1 cellular context compared by ENCODE assay signal in genomic region chr18:50281295-50281971, GRCh38.
TF ChIP-seq lines count a peak whose summit lies in the region.

A gene with protein sequence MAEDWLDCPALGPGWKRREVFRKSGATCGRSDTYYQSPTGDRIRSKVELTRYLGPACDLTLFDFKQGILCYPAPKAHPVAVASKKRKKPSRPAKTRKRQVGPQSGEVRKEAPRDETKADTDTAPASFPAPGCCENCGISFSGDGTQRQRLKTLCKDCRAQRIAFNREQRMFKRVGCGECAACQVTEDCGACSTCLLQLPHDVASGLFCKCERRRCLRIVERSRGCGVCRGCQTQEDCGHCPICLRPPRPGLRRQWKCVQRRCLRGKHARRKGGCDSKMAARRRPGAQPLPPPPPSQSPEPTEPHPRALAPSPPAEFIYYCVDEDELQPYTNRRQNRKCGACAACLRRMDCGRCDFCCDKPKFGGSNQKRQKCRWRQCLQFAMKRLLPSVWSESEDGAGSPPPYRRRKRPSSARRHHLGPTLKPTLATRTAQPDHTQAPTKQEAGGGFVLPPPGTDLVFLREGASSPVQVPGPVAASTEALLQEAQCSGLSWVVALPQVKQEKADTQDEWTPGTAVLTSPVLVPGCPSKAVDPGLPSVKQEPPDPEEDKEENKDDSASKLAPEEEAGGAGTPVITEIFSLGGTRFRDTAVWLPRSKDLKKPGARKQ (minus strand): TSS chr18:50281523. CDS start chr18:50279992, 1,531 bp downstream.

TF ChIP-seq in HepG2, 621 proteins besides CTCF, POLR2A, EP300 and RAD21 (continued from another document and continues in another):
- TF ChIP-seq, protein P1, sequence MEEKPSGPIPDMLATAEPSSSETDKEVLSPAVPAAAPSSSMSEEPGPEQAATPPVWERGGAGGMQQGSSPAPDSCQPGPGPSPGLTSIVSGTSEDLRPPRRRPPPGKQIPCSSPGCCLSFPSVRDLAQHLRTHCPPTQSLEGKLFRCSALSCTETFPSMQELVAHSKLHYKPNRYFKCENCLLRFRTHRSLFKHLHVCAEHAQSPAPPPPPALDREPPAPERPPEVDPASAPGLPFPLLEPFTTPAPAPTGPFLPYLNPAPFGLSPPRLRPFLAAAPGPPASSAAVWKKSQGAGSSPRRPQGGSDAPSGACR (CRISPR knock-in tag; IDR thresholded peaks at IDR 0.05) = peak; percentile 95
- peak; percentile 85 for TF ChIP-seq MIER3 (CRISPR knock-in tag; IDR thresholded peaks at IDR 0.05; ENCODE audit: borderline replicate concordance)
- TF ChIP-seq ZFP36 (IDR thresholded peaks at IDR 0.05; ENCODE audit: borderline replicate concordance, low read depth, low read length, partially characterized antibody) = no peak
- TF ChIP-seq PBX2 (CRISPR knock-in tag; IDR thresholded peaks at IDR 0.05) = no peak
- TF ChIP-seq, protein P2, sequence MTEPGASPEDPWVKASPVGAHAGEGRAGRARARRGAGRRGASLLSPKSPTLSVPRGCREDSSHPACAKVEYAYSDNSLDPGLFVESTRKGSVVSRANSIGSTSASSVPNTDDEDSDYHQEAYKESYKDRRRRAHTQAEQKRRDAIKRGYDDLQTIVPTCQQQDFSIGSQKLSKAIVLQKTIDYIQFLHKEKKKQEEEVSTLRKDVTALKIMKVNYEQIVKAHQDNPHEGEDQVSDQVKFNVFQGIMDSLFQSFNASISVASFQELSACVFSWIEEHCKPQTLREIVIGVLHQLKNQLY (CRISPR knock-in tag; IDR thresholded peaks at IDR 0.05) = peak; percentile 15; the same call in 1 of the 2 replicates
- TF ChIP-seq KMT2A (CRISPR knock-in tag; IDR thresholded peaks at IDR 0.05) = peak; percentile 93
- TF ChIP-seq MED13 (CRISPR knock-in tag; IDR thresholded peaks at IDR 0.05) = peak; percentile 56; the same call in 1 of the 2 replicates
- TF ChIP-seq ZNF234 (CRISPR knock-in tag; conservative IDR thresholded peaks at IDR 0.05) = no peak
- TF ChIP-seq NR2F6 (IDR thresholded peaks at IDR 0.05) = no peak
- TF ChIP-seq NR2F6 (CRISPR knock-in tag; IDR thresholded peaks at IDR 0.05) = peak; percentile 12
- no peak for TF ChIP-seq SNAI1 (CRISPR knock-in tag; IDR thresholded peaks at IDR 0.05; ENCODE audit: borderline replicate concordance)
- TF ChIP-seq DZIP1 (CRISPR knock-in tag; IDR thresholded peaks at IDR 0.05) = no peak
- no peak for TF ChIP-seq ZNF382 (CRISPR knock-in tag; IDR thresholded peaks at IDR 0.05; ENCODE audit: borderline replicate concordance)
- TF ChIP-seq HNRNPK (IDR thresholded peaks at IDR 0.05; ENCODE audit: low read depth, low read length, poor library complexity, severe bottlenecking) = no peak
- TF ChIP-seq UBTF (CRISPR knock-in tag; IDR thresholded peaks at IDR 0.05) = peak; percentile 68; the same call in 1 of the 2 replicates
- TF ChIP-seq, protein P3, sequence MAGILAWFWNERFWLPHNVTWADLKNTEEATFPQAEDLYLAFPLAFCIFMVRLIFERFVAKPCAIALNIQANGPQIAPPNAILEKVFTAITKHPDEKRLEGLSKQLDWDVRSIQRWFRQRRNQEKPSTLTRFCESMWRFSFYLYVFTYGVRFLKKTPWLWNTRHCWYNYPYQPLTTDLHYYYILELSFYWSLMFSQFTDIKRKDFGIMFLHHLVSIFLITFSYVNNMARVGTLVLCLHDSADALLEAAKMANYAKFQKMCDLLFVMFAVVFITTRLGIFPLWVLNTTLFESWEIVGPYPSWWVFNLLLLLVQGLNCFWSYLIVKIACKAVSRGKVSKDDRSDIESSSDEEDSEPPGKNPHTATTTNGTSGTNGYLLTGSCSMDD (CRISPR knock-in tag; IDR thresholded peaks at IDR 0.05) = no peak
- no peak for TF ChIP-seq ZNF34 (CRISPR knock-in tag; IDR thresholded peaks at IDR 0.05; ENCODE audit: borderline replicate concordance)
- peak; percentile 71; the same call in 1 of the 2 replicates for TF ChIP-seq RXRA (CRISPR knock-in tag; IDR thresholded peaks at IDR 0.05)
- peak; percentile 89 for TF ChIP-seq REPIN1 (CRISPR knock-in tag; IDR thresholded peaks at IDR 0.05; ENCODE audit: borderline replicate concordance, low read depth)
- peak; percentile 82; the same call in 1 of the 2 replicates for TF ChIP-seq ARNT2 (CRISPR knock-in tag; IDR thresholded peaks at IDR 0.05; ENCODE audit: low read depth)
- 0 out of 2 replicates have a peak, but pooled peaks have one; percentile 25 for TF ChIP-seq MZF1 (CRISPR knock-in tag; IDR thresholded peaks at IDR 0.05; ENCODE audit: borderline replicate concordance)
- TF ChIP-seq, protein P4, sequence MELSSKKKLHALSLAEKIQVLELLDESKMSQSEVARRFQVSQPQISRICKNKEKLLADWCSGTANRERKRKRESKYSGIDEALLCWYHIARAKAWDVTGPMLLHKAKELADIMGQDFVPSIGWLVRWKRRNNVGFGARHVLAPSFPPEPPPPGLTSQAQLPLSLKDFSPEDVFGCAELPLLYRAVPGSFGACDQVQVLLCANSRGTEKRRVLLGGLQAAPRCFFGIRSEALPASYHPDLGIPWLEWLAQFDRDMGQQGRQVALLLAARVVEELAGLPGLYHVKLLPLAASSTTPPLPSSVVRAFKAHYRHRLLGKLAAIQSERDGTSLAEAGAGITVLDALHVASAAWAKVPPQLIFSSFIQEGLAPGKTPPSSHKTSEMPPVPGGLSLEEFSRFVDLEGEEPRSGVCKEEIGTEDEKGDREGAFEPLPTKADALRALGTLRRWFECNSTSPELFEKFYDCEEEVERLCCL (CRISPR knock-in tag; IDR thresholded peaks at IDR 0.05; ENCODE audit: borderline replicate concordance) = no peak
- no peak for TF ChIP-seq AKAP8 (CRISPR knock-in tag; IDR thresholded peaks at IDR 0.05)
- TF ChIP-seq MED1 (CRISPR knock-in tag; IDR thresholded peaks at IDR 0.05) = peak; percentile 56; the same call in 1 of the 2 replicates
- peak; percentile 81; the same call in 1 of the 2 replicates for TF ChIP-seq BRD4 (CRISPR knock-in tag; IDR thresholded peaks at IDR 0.05)
- TF ChIP-seq, protein P5, sequence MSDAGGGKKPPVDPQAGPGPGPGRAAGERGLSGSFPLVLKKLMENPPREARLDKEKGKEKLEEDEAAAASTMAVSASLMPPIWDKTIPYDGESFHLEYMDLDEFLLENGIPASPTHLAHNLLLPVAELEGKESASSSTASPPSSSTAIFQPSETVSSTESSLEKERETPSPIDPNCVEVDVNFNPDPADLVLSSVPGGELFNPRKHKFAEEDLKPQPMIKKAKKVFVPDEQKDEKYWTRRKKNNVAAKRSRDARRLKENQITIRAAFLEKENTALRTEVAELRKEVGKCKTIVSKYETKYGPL (CRISPR knock-in tag; IDR thresholded peaks at IDR 0.05) = no peak
- TF ChIP-seq NFYB (CRISPR knock-in tag; IDR thresholded peaks at IDR 0.05) = peak; percentile 72
- TF ChIP-seq, protein P6, sequence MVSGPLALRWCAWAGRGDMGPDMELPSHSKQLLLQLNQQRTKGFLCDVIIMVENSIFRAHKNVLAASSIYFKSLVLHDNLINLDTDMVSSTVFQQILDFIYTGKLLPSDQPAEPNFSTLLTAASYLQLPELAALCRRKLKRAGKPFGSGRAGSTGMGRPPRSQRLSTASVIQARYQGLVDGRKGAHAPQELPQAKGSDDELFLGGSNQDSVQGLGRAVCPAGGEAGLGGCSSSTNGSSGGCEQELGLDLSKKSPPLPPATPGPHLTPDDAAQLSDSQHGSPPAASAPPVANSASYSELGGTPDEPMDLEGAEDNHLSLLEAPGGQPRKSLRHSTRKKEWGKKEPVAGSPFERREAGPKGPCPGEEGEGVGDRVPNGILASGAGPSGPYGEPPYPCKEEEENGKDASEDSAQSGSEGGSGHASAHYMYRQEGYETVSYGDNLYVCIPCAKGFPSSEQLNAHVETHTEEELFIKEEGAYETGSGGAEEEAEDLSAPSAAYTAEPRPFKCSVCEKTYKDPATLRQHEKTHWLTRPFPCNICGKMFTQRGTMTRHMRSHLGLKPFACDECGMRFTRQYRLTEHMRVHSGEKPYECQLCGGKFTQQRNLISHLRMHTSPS (CRISPR knock-in tag; IDR thresholded peaks at IDR 0.05; ENCODE audit: low read depth) = peak; percentile 59; the same call in 1 of the 2 replicates
- 0 out of 2 replicates have a peak, but pooled peaks have one; percentile 50 for TF ChIP-seq ZNF672 (CRISPR knock-in tag; IDR thresholded peaks at IDR 0.05)
- no peak for TF ChIP-seq ZFYVE20 (CRISPR knock-in tag; IDR thresholded peaks at IDR 0.05; ENCODE audit: borderline replicate concordance, low read depth)
- no peak for TF ChIP-seq TBL1XR1 (IDR thresholded peaks at IDR 0.05; ENCODE audit: borderline replicate concordance, low read length, partially characterized antibody)
- TF ChIP-seq MIXL1 (CRISPR knock-in tag; IDR thresholded peaks at IDR 0.05) = peak; percentile 69; the same call in 1 of the 2 replicates
- TF ChIP-seq, protein P7, sequence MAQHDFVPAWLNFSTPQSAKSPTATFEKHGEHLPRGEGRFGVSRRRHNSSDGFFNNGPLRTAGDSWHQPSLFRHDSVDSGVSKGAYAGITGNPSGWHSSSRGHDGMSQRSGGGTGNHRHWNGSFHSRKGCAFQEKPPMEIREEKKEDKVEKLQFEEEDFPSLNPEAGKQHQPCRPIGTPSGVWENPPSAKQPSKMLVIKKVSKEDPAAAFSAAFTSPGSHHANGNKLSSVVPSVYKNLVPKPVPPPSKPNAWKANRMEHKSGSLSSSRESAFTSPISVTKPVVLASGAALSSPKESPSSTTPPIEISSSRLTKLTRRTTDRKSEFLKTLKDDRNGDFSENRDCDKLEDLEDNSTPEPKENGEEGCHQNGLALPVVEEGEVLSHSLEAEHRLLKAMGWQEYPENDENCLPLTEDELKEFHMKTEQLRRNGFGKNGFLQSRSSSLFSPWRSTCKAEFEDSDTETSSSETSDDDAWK (CRISPR knock-in tag; IDR thresholded peaks at IDR 0.05) = no peak
- TF ChIP-seq TCF7L2 (IDR thresholded peaks at IDR 0.05; ENCODE audit: low read depth, low read length) = no peak
- no peak for TF ChIP-seq ZSCAN20 (CRISPR knock-in tag; IDR thresholded peaks at IDR 0.05; ENCODE audit: borderline replicate concordance)
- TF ChIP-seq ZBTB7B (CRISPR knock-in tag; IDR thresholded peaks at IDR 0.05) = 0 out of 2 replicates have a peak, but pooled peaks have one; percentile 52
- no peak for TF ChIP-seq JDP2 (CRISPR knock-in tag; IDR thresholded peaks at IDR 0.05; ENCODE audit: borderline replicate concordance)
- no peak for TF ChIP-seq KDM6A (CRISPR knock-in tag; IDR thresholded peaks at IDR 0.05; ENCODE audit: low read depth)
- TF ChIP-seq MTA1 (CRISPR knock-in tag; IDR thresholded peaks at IDR 0.05; ENCODE audit: borderline replicate concordance) = peak; percentile 43; the same call in 1 of the 2 replicates
- TF ChIP-seq ZNF207 (IDR thresholded peaks at IDR 0.05; ENCODE audit: borderline replicate concordance) = no peak
- TF ChIP-seq MYNN (CRISPR knock-in tag; IDR thresholded peaks at IDR 0.05; ENCODE audit: low read depth) = no peak
- TF ChIP-seq MTA3 (CRISPR knock-in tag; IDR thresholded peaks at IDR 0.05) = no peak
- peak; percentile 69; the same call in 1 of the 2 replicates for TF ChIP-seq SRF (IDR thresholded peaks at IDR 0.05; ENCODE audit: low read depth, low read length)
- TF ChIP-seq SPEN (CRISPR knock-in tag; IDR thresholded peaks at IDR 0.05; ENCODE audit: low read depth) = peak; percentile 85
- TF ChIP-seq ZNF614 (CRISPR knock-in tag; IDR thresholded peaks at IDR 0.05; ENCODE audit: borderline replicate concordance) = 0 out of 2 replicates have a peak, but pooled peaks have one; percentile 33
- TF ChIP-seq, protein P8, sequence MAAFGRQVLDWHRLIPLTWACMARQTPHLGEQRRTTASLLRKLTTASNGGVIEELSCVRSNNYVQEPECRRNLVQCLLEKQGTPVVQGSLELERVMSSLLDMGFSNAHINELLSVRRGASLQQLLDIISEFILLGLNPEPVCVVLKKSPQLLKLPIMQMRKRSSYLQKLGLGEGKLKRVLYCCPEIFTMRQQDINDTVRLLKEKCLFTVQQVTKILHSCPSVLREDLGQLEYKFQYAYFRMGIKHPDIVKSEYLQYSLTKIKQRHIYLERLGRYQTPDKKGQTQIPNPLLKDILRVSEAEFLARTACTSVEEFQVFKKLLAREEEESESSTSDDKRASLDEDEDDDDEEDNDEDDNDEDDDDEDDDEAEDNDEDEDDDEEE (CRISPR knock-in tag; IDR thresholded peaks at IDR 0.05) = no peak
- peak; percentile 88 for TF ChIP-seq HNRNPH1 (optimal IDR thresholded peaks at IDR 0.05; ENCODE audit: low read depth, low read length)
- TF ChIP-seq KLF13 (CRISPR knock-in tag; IDR thresholded peaks at IDR 0.05) = 0 out of 2 replicates have a peak, but pooled peaks have one; percentile 27
